ENCODE assay signal across 13 cellular contexts in genomic region chr6:42417641-42418112, GRCh38. TPM values are rescaled to one million over a fixed set of nuclear protein-coding genes. Genes with fewer than 3 reads are reported as not detected.
DNase-seq lines count a peak whose midpoint lies in the region; ATAC-seq, FAIRE-seq and TF ChIP-seq lines count a peak whose summit lies in the region.
"Had no signal": no experiment of that assay in that cellular context is flagged by ENCODE, and none has a peak within 500 bp of the region (broad histone marks: within the 10 kb centered on the region; RNA-seq: fewer than 3 reads in every experiment).

No MANE protein-coding gene starts in this region.

- ATAC-seq in activated T-cell treated with anti-CD3 and anti-CD28 coated beads, Interleukin-2, amount 50 U/mL, for 4 hours, result peak; percentile 84 to 85
- ATAC-seq in mucosa of descending colon, result peak; percentile 59
- no peak for ATAC-seq in pancreas
- ATAC-seq: gastroesophageal sphincter had no signal

- peak overlapping the region in 7 of 11 experiments; percentile 27 to 59 (median 34); a peak in 9 of 22 replicates for H3K27ac ChIP-seq in BLaER1 treated with 17β-estradiol and CSF1 and Interleukin-3, amounts not matched to agents 10 nM and 100 nM
- H3K27ac ChIP-seq in breast epithelium, result no peak overlapping the region
- no peak overlapping the region for H3K27ac ChIP-seq in pancreas
- H3K27ac ChIP-seq: gastroesophageal sphincter had no signal

- H3K9me3 Mint-ChIP-seq in activated T-cell treated with anti-CD3 and anti-CD28 coated beads, Interleukin-2, amount 50 U/mL, for 4 hours, result no peaks in the 10 kb centered on the region
- H3K9me3 Mint-ChIP-seq in chondrocyte (ENCODE audit: low read depth), result no peaks in the 10 kb centered on the region
- H3K9me3 Mint-ChIP-seq: HFFc6 had no signal

- H3K27me3 Mint-ChIP-seq in activated T-cell treated with anti-CD3 and anti-CD28 coated beads, Interleukin-2, amount 50 U/mL, for 4 hours (ENCODE audit: low read depth), result no peaks in the 10 kb centered on the region
- H3K27me3 Mint-ChIP-seq in chondrocyte (ENCODE audit: low read depth), result no peaks in the 10 kb centered on the region

- peaks cover 11 to 50% (median 20%) of the 10 kb centered on the region in 11 experiments; a peak in 16 of 22 replicates for H4K20me1 ChIP-seq in BLaER1 treated with 17β-estradiol and CSF1 and Interleukin-3, amounts not matched to agents 10 nM and 100 nM

- no peak for FAIRE-seq in pancreas (lab: Jason Lieb, UNC)
- FAIRE-seq: bronchial epithelial cell, GM18507 had no signal

- no peak overlapping the region for H3K9ac ChIP-seq in BLaER1 treated with 17β-estradiol and CSF1 and Interleukin-3, amounts not matched to agents 10 nM and 100 nM

- H3K27me3 ChIP-seq in BLaER1 treated with 17β-estradiol and CSF1 and Interleukin-3, amounts not matched to agents 10 nM and 100 nM, result no peaks in the 10 kb centered on the region
- H3K27me3 ChIP-seq in breast epithelium, result no peaks in the 10 kb centered on the region
- H3K27me3 ChIP-seq in pancreas, result no peaks in the 10 kb centered on the region
- H3K27me3 ChIP-seq: gastroesophageal sphincter had no signal

- peaks cover 19 to 30% (median 26%) of the 10 kb centered on the region in 10 experiments for H3K4me1 ChIP-seq in BLaER1 treated with 17β-estradiol and CSF1 and Interleukin-3, amounts not matched to agents 10 nM and 100 nM
- no peaks in the 10 kb centered on the region for H3K4me1 ChIP-seq in mucosa of descending colon (ENCODE audit: low read depth)
- no peaks in the 10 kb centered on the region for H3K4me1 ChIP-seq in breast epithelium
- no peaks in the 10 kb centered on the region for H3K4me1 ChIP-seq in pancreas

- DNase-seq in RPMI7951 (ENCODE audit: low read depth) (peak; percentile 87), mucosa of descending colon (no peak), breast epithelium (ENCODE audit: low spot score in 2 of 2) (no peak), chondrocyte (ENCODE audit: low spot score) (no peak), DMS153 (lab: John Stamatoyannopoulos, UW) (no peak), pancreas (no peak)
- DNase-seq in activated T-cell treated with anti-CD3 and anti-CD28 coated beads, Interleukin-2, amount 50 U/mL, for 4 hours, result peak; percentile 50
- DNase-seq: HFFc6, mesenchymal stem cell had no signal

- H3K36me3 ChIP-seq in BLaER1 treated with 17β-estradiol and CSF1 and Interleukin-3, amounts not matched to agents 10 nM and 100 nM, result peaks cover 0 to 16% (median 5%) of the 10 kb centered on the region in 11 experiments; a peak in 9 of 22 replicates
- no peaks in the 10 kb centered on the region for H3K36me3 ChIP-seq in mucosa of descending colon (ENCODE audit: low read depth)
- no peaks in the 10 kb centered on the region for H3K36me3 ChIP-seq in breast epithelium
- no peaks in the 10 kb centered on the region for H3K36me3 ChIP-seq in pancreas
- H3K36me3 ChIP-seq: gastroesophageal sphincter had no signal

- no peak overlapping the region for H3K4me3 ChIP-seq in BLaER1 treated with 17β-estradiol and CSF1 and Interleukin-3, amounts not matched to agents 10 nM and 100 nM
- H3K4me3 ChIP-seq in mucosa of descending colon, result no peak overlapping the region
- no peak overlapping the region for H3K4me3 ChIP-seq in breast epithelium
- H3K4me3 ChIP-seq in pancreas, result no peak overlapping the region
- H3K4me3 ChIP-seq: gastroesophageal sphincter had no signal

- WGBS in pancreas, 2 donors, result 89 to 92% methylated on average over 5 of the region's 5 CpGs

- peaks cover 3% of the 10 kb centered on the region for H3K36me3 Mint-ChIP-seq in activated T-cell treated with anti-CD3 and anti-CD28 coated beads, Interleukin-2, amount 50 U/mL, for 4 hours (ENCODE audit: insufficient read depth)
- H3K36me3 Mint-ChIP-seq in chondrocyte (ENCODE audit: low read depth), result no peaks in the 10 kb centered on the region

- H3K4me1 Mint-ChIP-seq in activated T-cell treated with anti-CD3 and anti-CD28 coated beads, Interleukin-2, amount 50 U/mL, for 4 hours (ENCODE audit: low read depth), result peaks cover 70% of the 10 kb centered on the region
- peaks cover 6% of the 10 kb centered on the region for H3K4me1 Mint-ChIP-seq in chondrocyte (ENCODE audit: low read depth)

- TF ChIP-seq POLR2A in breast epithelium (IDR thresholded peaks at IDR 0.05), result no peak

- H3K27ac Mint-ChIP-seq in chondrocyte (ENCODE audit: unreplicated experiment), result no peak overlapping the region
- H3K27ac Mint-ChIP-seq: HFFc6 had no signal

- peak overlapping the region; percentile 40 for H3K4me3 Mint-ChIP-seq in activated T-cell treated with anti-CD3 and anti-CD28 coated beads, Interleukin-2, amount 50 U/mL, for 4 hours
- no peak overlapping the region for H3K4me3 Mint-ChIP-seq in chondrocyte (ENCODE audit: unreplicated experiment)
- H3K4me3 Mint-ChIP-seq: HFFc6 had no signal

- intact Hi-C loops in mucosa of descending colon (cut with DNase I, micrococcal nuclease), result no loop called here
- intact Hi-C loops in breast epithelium (cut with DNase I; ENCODE audit: low total_unique reads), result no loop called here
- intact Hi-C loops in pancreas (cut with DNase I), result no loop called here

- no peaks in the 10 kb centered on the region; a peak in 1 of 22 replicates for H3K9me3 ChIP-seq in BLaER1 treated with 17β-estradiol and CSF1 and Interleukin-3, amounts not matched to agents 10 nM and 100 nM (replicated peaks in 1 of 11)
- no peaks in the 10 kb centered on the region for H3K9me3 ChIP-seq in mucosa of descending colon
- H3K9me3 ChIP-seq in breast epithelium, result no peaks in the 10 kb centered on the region
- no peaks in the 10 kb centered on the region for H3K9me3 ChIP-seq in pancreas
- H3K9me3 ChIP-seq: gastroesophageal sphincter had no signal

- peak overlapping the region; percentile 25 to 72 (median 58) for H3K4me2 ChIP-seq in BLaER1 treated with 17β-estradiol and CSF1 and Interleukin-3, amounts not matched to agents 10 nM and 100 nM

- TF ChIP-seq CTCF in mucosa of descending colon (IDR thresholded peaks at IDR 0.05) (no peak), breast epithelium (IDR thresholded peaks at IDR 0.05) (no peak), chondrocyte (IDR thresholded peaks at IDR 0.05) (no peak), pancreas (IDR thresholded peaks at IDR 0.05) (no peak)

RNA-seq across cellular contexts. Expression of gene TRERF1, which starts 34.0 kb away (rescaled TPM):
- total RNA-seq in RPMI7951 (2014; rRNA removed; shearing (Covaris generic)), result 4.0 and 5.2 TPM in 2 replicates
- 1 to 10 TPM; 8.9 to 9.4 (median 9.0) TPM for total RNA-seq in activated T-cell treated with anti-CD3 and anti-CD28 coated beads, Interleukin-2, amount 50 U/mL, for 4 hours
- 10 to 100 TPM in 1 of 3 donors, 1 to 10 TPM in 2; 2.8 to 11.2 (median 3.8) TPM for total RNA-seq in mucosa of descending colon
- 1 to 10 TPM; 3.9 to 5.4 (median 4.1) TPM for total RNA-seq in breast epithelium
- 1.8 to 3.3 TPM (median 2.4 TPM) in 3 replicates for total RNA-seq in chondrocyte
- total RNA-seq in pancreas, result 1 to 10 TPM in 5 of 6 donors, under 1 TPM in 1; 0.94 to 2.5 (median 1.5) TPM
- 1 to 10 TPM; 1.3 to 2.3 TPM for polyA plus RNA-seq in pancreas

Comparison
In these comparisons a context has a peak if more than half of its experiments do, and no peak if none do; other contexts are left out.
1. H3K27ac ChIP-seq: peak in BLaER1 treated with 17β-estradiol and CSF1 and Interleukin-3, amounts not matched to agents 10 nM and 100 nM (7 of 11); none in breast epithelium (0 of 2) and pancreas (0 of 4).
2. DNase-seq: peak in RPMI7951 (single experiment) and activated T-cell treated with anti-CD3 and anti-CD28 coated beads, Interleukin-2, amount 50 U/mL, for 4 hours (single experiment); none in mucosa of descending colon (0 of 3), breast epithelium (0 of 2), chondrocyte (single experiment), DMS153 (single experiment) and pancreas (0 of 6).
3. ATAC-seq: peak in activated T-cell treated with anti-CD3 and anti-CD28 coated beads, Interleukin-2, amount 50 U/mL, for 4 hours (2 of 2) and mucosa of descending colon (single experiment); none in pancreas (0 of 4).